ENCODE assay signal across 2 cellular contexts in the genomic region with DNA sequence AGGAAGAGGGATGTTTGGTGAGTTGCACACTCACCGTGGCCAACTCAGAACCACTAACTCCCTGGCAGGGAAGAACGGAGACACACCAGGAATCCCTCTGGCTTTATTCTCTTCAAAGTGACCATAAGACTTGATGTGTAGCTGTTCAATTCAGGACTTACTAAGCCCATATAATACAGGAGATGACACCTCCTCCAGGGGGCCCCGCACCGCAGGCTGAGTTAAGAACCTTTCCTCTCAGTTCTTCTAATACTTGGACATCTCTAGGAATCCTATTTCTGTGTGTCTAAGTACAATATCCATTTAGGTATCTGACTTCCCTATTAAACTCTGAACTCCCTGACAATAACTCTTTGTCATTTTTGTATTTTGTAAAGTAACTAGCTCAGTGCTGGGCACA.
TF ChIP-seq lines count a peak whose summit lies in the region.

No MANE protein-coding gene starts in this region.

TF ChIP-seq in SK-N-SH, 30 proteins besides CTCF, POLR2A, EP300 and RAD21:
- TF ChIP-seq, protein P1, sequence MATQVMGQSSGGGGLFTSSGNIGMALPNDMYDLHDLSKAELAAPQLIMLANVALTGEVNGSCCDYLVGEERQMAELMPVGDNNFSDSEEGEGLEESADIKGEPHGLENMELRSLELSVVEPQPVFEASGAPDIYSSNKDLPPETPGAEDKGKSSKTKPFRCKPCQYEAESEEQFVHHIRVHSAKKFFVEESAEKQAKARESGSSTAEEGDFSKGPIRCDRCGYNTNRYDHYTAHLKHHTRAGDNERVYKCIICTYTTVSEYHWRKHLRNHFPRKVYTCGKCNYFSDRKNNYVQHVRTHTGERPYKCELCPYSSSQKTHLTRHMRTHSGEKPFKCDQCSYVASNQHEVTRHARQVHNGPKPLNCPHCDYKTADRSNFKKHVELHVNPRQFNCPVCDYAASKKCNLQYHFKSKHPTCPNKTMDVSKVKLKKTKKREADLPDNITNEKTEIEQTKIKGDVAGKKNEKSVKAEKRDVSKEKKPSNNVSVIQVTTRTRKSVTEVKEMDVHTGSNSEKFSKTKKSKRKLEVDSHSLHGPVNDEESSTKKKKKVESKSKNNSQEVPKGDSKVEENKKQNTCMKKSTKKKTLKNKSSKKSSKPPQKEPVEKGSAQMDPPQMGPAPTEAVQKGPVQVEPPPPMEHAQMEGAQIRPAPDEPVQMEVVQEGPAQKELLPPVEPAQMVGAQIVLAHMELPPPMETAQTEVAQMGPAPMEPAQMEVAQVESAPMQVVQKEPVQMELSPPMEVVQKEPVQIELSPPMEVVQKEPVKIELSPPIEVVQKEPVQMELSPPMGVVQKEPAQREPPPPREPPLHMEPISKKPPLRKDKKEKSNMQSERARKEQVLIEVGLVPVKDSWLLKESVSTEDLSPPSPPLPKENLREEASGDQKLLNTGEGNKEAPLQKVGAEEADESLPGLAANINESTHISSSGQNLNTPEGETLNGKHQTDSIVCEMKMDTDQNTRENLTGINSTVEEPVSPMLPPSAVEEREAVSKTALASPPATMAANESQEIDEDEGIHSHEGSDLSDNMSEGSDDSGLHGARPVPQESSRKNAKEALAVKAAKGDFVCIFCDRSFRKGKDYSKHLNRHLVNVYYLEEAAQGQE (IDR thresholded peaks at IDR 0.05; ENCODE audit: low read depth, low read length), result no peak
- no peak for TF ChIP-seq SMC3 (IDR thresholded peaks at IDR 0.05; ENCODE audit: low read depth, low read length)
- TF ChIP-seq TAF1 (IDR thresholded peaks at IDR 0.05; ENCODE audit: borderline replicate concordance, low read depth, low read length), result no peak
- TF ChIP-seq EZH2phosphoT487 (IDR thresholded peaks at IDR 0.05; ENCODE audit: borderline replicate concordance, low read depth), result no peak
- TF ChIP-seq, protein P2, sequence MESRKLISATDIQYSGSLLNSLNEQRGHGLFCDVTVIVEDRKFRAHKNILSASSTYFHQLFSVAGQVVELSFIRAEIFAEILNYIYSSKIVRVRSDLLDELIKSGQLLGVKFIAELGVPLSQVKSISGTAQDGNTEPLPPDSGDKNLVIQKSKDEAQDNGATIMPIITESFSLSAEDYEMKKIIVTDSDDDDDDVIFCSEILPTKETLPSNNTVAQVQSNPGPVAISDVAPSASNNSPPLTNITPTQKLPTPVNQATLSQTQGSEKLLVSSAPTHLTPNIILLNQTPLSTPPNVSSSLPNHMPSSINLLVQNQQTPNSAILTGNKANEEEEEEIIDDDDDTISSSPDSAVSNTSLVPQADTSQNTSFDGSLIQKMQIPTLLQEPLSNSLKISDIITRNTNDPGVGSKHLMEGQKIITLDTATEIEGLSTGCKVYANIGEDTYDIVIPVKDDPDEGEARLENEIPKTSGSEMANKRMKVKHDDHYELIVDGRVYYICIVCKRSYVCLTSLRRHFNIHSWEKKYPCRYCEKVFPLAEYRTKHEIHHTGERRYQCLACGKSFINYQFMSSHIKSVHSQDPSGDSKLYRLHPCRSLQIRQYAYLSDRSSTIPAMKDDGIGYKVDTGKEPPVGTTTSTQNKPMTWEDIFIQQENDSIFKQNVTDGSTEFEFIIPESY (IDR thresholded peaks at IDR 0.05; ENCODE audit: borderline replicate concordance, low read depth), result no peak

TF ChIP-seq in SK-N-SH treated with all-trans-retinoic acid at 6 μM for 48 hours, 23 proteins besides CTCF, POLR2A, EP300 and RAD21:
- TF ChIP-seq ISL1 (CRISPR knock-in tag; IDR thresholded peaks at IDR 0.05) (no peak), ZFP30 (CRISPR knock-in tag; IDR thresholded peaks at IDR 0.05) (no peak), PPARA (CRISPR knock-in tag; IDR thresholded peaks at IDR 0.05; ENCODE audit: borderline replicate concordance) (no peak), TCF4 (CRISPR knock-in tag; IDR thresholded peaks at IDR 0.05; ENCODE audit: borderline replicate concordance) (no peak)
- TF ChIP-seq, protein P3, sequence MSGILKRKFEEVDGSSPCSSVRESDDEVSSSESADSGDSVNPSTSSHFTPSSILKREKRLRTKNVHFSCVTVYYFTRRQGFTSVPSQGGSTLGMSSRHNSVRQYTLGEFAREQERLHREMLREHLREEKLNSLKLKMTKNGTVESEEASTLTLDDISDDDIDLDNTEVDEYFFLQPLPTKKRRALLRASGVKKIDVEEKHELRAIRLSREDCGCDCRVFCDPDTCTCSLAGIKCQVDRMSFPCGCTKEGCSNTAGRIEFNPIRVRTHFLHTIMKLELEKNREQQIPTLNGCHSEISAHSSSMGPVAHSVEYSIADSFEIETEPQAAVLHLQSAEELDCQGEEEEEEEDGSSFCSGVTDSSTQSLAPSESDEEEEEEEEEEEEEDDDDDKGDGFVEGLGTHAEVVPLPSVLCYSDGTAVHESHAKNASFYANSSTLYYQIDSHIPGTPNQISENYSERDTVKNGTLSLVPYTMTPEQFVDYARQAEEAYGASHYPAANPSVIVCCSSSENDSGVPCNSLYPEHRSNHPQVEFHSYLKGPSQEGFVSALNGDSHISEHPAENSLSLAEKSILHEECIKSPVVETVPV (CRISPR knock-in tag; IDR thresholded peaks at IDR 0.05), result no peak
